In the genomic region with DNA sequence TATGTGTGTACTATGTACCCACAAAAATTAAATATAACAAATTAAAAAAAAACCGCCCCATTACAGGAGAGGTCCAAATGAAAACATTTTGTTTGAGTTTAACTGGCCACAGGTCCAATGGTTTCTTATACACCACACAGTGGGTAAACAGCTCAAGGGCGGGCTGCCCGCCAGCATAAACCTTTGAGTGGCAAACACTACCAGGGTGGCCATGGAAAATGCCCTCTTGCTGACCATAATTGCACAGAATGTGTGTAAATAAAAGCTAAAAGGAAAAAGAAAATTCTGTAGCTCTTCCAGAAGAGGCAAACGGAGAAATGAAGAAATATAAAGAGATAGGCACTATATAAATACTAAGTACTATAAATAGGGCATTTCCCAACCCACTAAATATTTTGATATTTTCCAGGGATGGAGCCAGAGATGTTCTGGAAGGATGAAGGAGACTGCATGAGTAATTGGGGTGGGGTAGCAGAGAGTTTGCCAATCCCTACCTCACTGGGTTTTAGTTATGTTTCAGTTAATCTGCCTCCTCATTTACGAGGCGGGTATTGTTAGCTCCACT, we compare ENCODE assay signal across 8 cellular contexts. TPM values are rescaled to one million over a fixed set of nuclear protein-coding genes. Genes with fewer than 3 reads are reported as not detected.
DNase-seq lines count a peak whose midpoint lies in the region; ATAC-seq, FAIRE-seq and TF ChIP-seq lines count a peak whose summit lies in the region.

No MANE protein-coding gene starts in this region.

- POLR2A ChIA-PET in MCF 10A (lab: Yijun Ruan, JAX): interaction anchor here (0.6 to 2.6 kb wide), 18 partner anchors 9 to 1725 kb away, joined by 3 to 22 read pairs (median 3); partner anchors contain the start of gene AARS2

- H3K4me3 Mint-ChIP-seq in IgD-negative memory B cell (peak overlapping the region; percentile 87 to 100 (median 97)), MCF 10A (ENCODE audit: unreplicated experiment) (peak overlapping the region; percentile 98)

- no peak for FAIRE-seq in GM12891 (lab: Jason Lieb, UNC)

- H3K36me3 ChIP-seq in right lobe of liver (peaks cover 0 to 5% (median 3%) of the 10 kb centered on the region in 4 donors), upper lobe of right lung (peaks cover 4% of the 10 kb centered on the region)

- H3K27me3 Mint-ChIP-seq in IgD-negative memory B cell (no peaks in the 10 kb centered on the region), MCF 10A (ENCODE audit: insufficient read depth, unreplicated experiment) (no peaks in the 10 kb centered on the region)

- DNase-seq in AG09319 (ENCODE audit: extremely low read depth, low read depth) (peak; percentile 30), MCF 10A (ENCODE audit: unreplicated experiment) (peak; percentile 56), right lobe of liver (peak; percentile 86 to 93 (median 93)), upper lobe of right lung (peak; percentile 87), GM12891 (ENCODE audit: insufficient read length, low spot score) (no peak)
- no peak for DNase-seq in stimulated activated CD4-positive, alpha-beta T cell treated with anti-CD3 and anti-CD28 coated beads, Interleukin-4, amount 100 ng/mL, for 4 hours

- ATAC-seq in right lobe of liver: peak; percentile 53 to 68 (median 66)
- ATAC-seq in upper lobe of right lung: peak; percentile 32
- ATAC-seq in HG02852 (IDR thresholded peaks at IDR 0.05; ENCODE audit: unreplicated experiment): no peak

- H3K27ac Mint-ChIP-seq in IgD-negative memory B cell (peak overlapping the region; percentile 88 to 97 (median 95)), MCF 10A (ENCODE audit: low read depth, unreplicated experiment) (peak overlapping the region; percentile 98)

- CTCF ChIA-PET in MCF 10A (lab: Yijun Ruan, JAX): interaction anchor here (0.7 to 2.2 kb wide), 7 partner anchors 11 to 137 kb away, joined by 3 to 6 read pairs (median 4); partner anchors contain the start of gene SPATS1

- intact Hi-C loops in MCF 10A (cut with micrococcal nuclease) (no loop called here), right lobe of liver (cut with DNase I) (no loop called here), upper lobe of right lung (cut with DNase I) (no loop called here)

- H3K27ac ChIP-seq in right lobe of liver (peak overlapping the region; percentile 97 to 98 (median 98)), upper lobe of right lung (peak overlapping the region; percentile 95)

- no peaks in the 10 kb centered on the region for H3K9me3 ChIP-seq in right lobe of liver
- no peaks in the 10 kb centered on the region for H3K9me3 ChIP-seq in upper lobe of right lung

- TF ChIP-seq CTCF in AG09319 (IDR thresholded peaks at IDR 0.05; ENCODE audit: low read depth, low read length) (no peak), MCF 10A (IDR thresholded peaks at IDR 0.05; ENCODE audit: unreplicated experiment) (no peak), right lobe of liver (IDR thresholded peaks at IDR 0.05) (no peak), upper lobe of right lung (IDR thresholded peaks at IDR 0.05) (no peak)

- H3K36me3 Mint-ChIP-seq in IgD-negative memory B cell: no peaks in the 10 kb centered on the region
- peaks cover 17% of the 10 kb centered on the region for H3K36me3 Mint-ChIP-seq in MCF 10A (ENCODE audit: insufficient read depth, unreplicated experiment)

- H3K4me1 ChIP-seq in right lobe of liver (peaks cover 0 to 40% (median 18%) of the 10 kb centered on the region in 4 donors), upper lobe of right lung (peaks cover 25% of the 10 kb centered on the region)

- H3K27me3 ChIP-seq in right lobe of liver: no peaks in the 10 kb centered on the region
- H3K27me3 ChIP-seq in upper lobe of right lung: no peaks in the 10 kb centered on the region

- H3K4me3 ChIP-seq in right lobe of liver: peak overlapping the region in 2 of 3 donors; percentile 85 to 86
- peak overlapping the region; percentile 98 for H3K4me3 ChIP-seq in upper lobe of right lung

- no peak for TF ChIP-seq POLR2A in right lobe of liver (IDR thresholded peaks at IDR 0.05)
- no peak for TF ChIP-seq POLR2A in GM12891 (IDR thresholded peaks at IDR 0.05; ENCODE audit: low read depth, low read length)

- BruUV-seq in MCF 10A (replicated peaks; lab: Mats Ljungman, UMichigan): no TSS peak

- peaks cover 26 to 33% (median 30%) of the 10 kb centered on the region in 3 donors for H3K4me1 Mint-ChIP-seq in IgD-negative memory B cell
- H3K4me1 Mint-ChIP-seq in MCF 10A (ENCODE audit: insufficient read depth, unreplicated experiment): peaks cover 26% of the 10 kb centered on the region

- 19% methylated on average over 6 of the region's 6 CpGs for WGBS in right lobe of liver (ENCODE audit: insufficient coverage, low coverage, low lambda C conversion rate, missing lambda C conversion rate)

- no peaks in the 10 kb centered on the region for H3K9me3 Mint-ChIP-seq in IgD-negative memory B cell
- no peaks in the 10 kb centered on the region for H3K9me3 Mint-ChIP-seq in MCF 10A (ENCODE audit: unreplicated experiment)

TF ChIP-seq in GM12891, 5 proteins besides CTCF, POLR2A, EP300 and RAD21:
- no peak for TF ChIP-seq SPI1 (IDR thresholded peaks at IDR 0.05; ENCODE audit: low read depth, low read length)
- no peak for TF ChIP-seq POU2F2 (IDR thresholded peaks at IDR 0.05; ENCODE audit: low read depth, low read length)

RNA-seq across cellular contexts. Expression of gene CDC5L, which starts 1.1 kb away (rescaled TPM):
- polyA plus RNA-seq in IgD-negative memory B cell: 16.0 TPM
- 23.1 and 26.4 TPM in 2 replicates for total RNA-seq in MCF 10A (2022)
- 10 to 100 TPM in 5 of 6 experiments, 1 to 10 TPM in 1; 9.2 to 13.0 (median 11.2) TPM for total RNA-seq in right lobe of liver
- total RNA-seq in upper lobe of right lung: 17.8 TPM
- polyA plus RNA-seq in GM12891 (2012; ENCODE audit: low read depth, missing spikeins): 10.2 TPM

RNA-seq across cellular contexts. Expression of gene SPATS1, which starts 44.0 kb away (rescaled TPM):
- not detected for polyA plus RNA-seq in IgD-negative memory B cell
- total RNA-seq in MCF 10A (2022): not detected in 2 replicates
- total RNA-seq in right lobe of liver: not detected
- not detected for total RNA-seq in upper lobe of right lung
- not detected for polyA plus RNA-seq in GM12891 (2012; ENCODE audit: low read depth, missing spikeins)

Comparison
In these comparisons a context has a peak if more than half of its experiments do, and no peak if none do; other contexts are left out.
1. DNase-seq: peak in AG09319 (single experiment), MCF 10A (single experiment), right lobe of liver (3 of 3) and upper lobe of right lung (single experiment); none in GM12891 (single experiment) and stimulated activated CD4-positive, alpha-beta T cell treated with anti-CD3 and anti-CD28 coated beads, Interleukin-4, amount 100 ng/mL, for 4 hours (0 of 2).